ENCODE assay signal across 21 cellular contexts in the genomic region with DNA sequence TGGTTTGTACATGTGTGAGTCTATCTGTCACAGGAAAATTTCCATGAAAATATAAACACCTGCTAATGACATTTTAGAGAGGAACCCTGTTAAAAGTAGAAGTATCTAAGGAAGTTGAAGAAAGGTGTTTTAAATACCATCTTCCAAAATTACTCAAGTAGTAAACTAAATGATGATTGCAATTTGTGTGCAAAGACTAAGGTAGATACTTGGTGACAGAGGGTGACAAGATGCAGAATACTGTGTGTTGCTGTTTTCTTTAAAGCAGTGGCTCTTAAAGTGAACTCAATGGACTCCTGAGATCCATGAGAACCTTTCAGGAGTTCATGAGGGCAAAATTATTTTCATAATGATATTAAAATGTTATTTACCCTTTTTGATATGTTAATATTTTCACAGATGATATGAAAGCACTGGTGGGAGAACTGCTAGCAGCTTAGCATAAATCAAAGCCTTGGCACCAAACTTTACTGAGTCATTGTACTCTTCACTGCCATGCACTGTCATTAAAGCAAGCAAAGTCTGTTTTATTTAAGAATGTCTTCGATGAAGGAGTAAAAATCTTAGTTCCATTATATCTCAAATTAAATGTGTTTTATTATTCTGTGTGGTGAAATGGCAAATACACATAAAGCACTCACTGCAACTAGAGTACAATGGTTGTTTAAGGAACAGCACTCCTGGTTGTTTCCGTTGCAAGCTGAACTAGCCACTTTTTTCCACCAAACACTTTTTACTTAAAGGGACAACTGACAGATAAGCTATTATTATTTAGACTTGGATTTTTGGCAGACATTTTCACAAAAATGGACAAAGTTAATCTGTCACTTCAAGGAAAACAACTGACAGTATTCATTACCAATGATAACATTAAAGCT.
"Had no signal": no experiment of that assay in that cellular context is flagged by ENCODE, and none has a peak within 500 bp of the region (broad histone marks: within the 10 kb centered on the region; RNA-seq: fewer than 3 reads in every experiment).

No MANE protein-coding gene starts in this region.

- FAIRE-seq: pancreas had no signal

- H3K27ac ChIP-seq: ascending aorta, breast epithelium, colonic mucosa, foreskin keratinocyte, lower lobe of right lung, pancreas, stomach, uterus had no signal

- H3K4me3 ChIP-seq: ascending aorta, breast epithelium, colonic mucosa, lower lobe of right lung, mucosa of descending colon, pancreas, stomach, uterus had no signal

- H3K9me3 ChIP-seq: ascending aorta, breast epithelium, colonic mucosa, lower lobe of right lung, mucosa of descending colon, pancreas, stomach, uterus had no signal

- H3K36me3 ChIP-seq: ascending aorta, breast epithelium, colonic mucosa, lower lobe of right lung, pancreas, stomach, uterus had no signal

- DNase-seq: activated CD4-positive, alpha-beta memory T cell treated with anti-CD3 and anti-CD28 coated beads, Interleukin-2, amount 10 ng/mL, durations not matched to agents 7 days and 5 days; activated CD4-positive, alpha-beta T cell treated with anti-CD3 and anti-CD28 coated beads for 48 hours; activated CD4-positive, CD25-positive, alpha-beta regulatory T cell; colonic mucosa; foreskin keratinocyte; lower lobe of right lung; mesendoderm; mucosa of descending colon; nephron progenitor cell; pancreas; right cardiac atrium; stimulated activated CD4-positive, alpha-beta T cell treated with anti-CD3 and anti-CD28 coated beads, Interleukin-12 subunit alpha, Interleukin-12 subunit beta, amount 100 ng/mL, for 4 hours; stimulated activated CD4-positive, alpha-beta T cell treated with anti-CD3 and anti-CD28 coated beads, Interleukin-4, amount 100 ng/mL, for 4 hours; stomach; trophoblast cell; uterus had no signal

- H3K4me1 Mint-ChIP-seq: activated CD4-positive, alpha-beta memory T cell treated with anti-CD3 and anti-CD28 coated beads, Interleukin-2, amount 10 ng/mL, durations not matched to agents 7 days and 5 days had no signal

- H3K4me3 Mint-ChIP-seq: activated CD4-positive, alpha-beta memory T cell treated with anti-CD3 and anti-CD28 coated beads, Interleukin-2, amount 10 ng/mL, durations not matched to agents 7 days and 5 days; nephron progenitor cell; T-helper 1 cell treated with Interleukin-12 subunit alpha and Interleukin-12 subunit beta and Interleukin-4 antibody, amounts not matched to agents 30 μg/mL and 1 μg/mL, for 36 hours had no signal

- H3K27me3 ChIP-seq: ascending aorta, breast epithelium, colonic mucosa, foreskin keratinocyte, pancreas, stomach, uterus had no signal

- H3K27me3 Mint-ChIP-seq: activated CD4-positive, alpha-beta memory T cell treated with anti-CD3 and anti-CD28 coated beads, Interleukin-2, amount 10 ng/mL, durations not matched to agents 7 days and 5 days had no signal

- ATAC-seq: activated naive CD4-positive, alpha-beta T cell treated with anti-CD3 and anti-CD28 coated beads, Interleukin-2, amount 50 U/mL, for 72 hours; foreskin keratinocyte; left lobe of liver; lower lobe of right lung; mucosa of descending colon; pancreas; right cardiac atrium had no signal

- H3K27ac Mint-ChIP-seq: activated CD4-positive, alpha-beta memory T cell treated with anti-CD3 and anti-CD28 coated beads, Interleukin-2, amount 10 ng/mL, durations not matched to agents 7 days and 5 days; activated naive CD4-positive, alpha-beta T cell treated with anti-CD3 and anti-CD28 coated beads, Interleukin-2, amount 50 U/mL, for 72 hours; nephron progenitor cell; T-helper 1 cell treated with Interleukin-12 subunit alpha and Interleukin-12 subunit beta and Interleukin-4 antibody, amounts not matched to agents 30 μg/mL and 1 μg/mL, for 36 hours had no signal

- H3K9me3 Mint-ChIP-seq: activated CD4-positive, alpha-beta memory T cell treated with anti-CD3 and anti-CD28 coated beads, Interleukin-2, amount 10 ng/mL, durations not matched to agents 7 days and 5 days; nephron progenitor cell; T-helper 1 cell treated with Interleukin-12 subunit alpha and Interleukin-12 subunit beta and Interleukin-4 antibody, amounts not matched to agents 30 μg/mL and 1 μg/mL, for 36 hours had no signal

- H3K4me1 ChIP-seq: ascending aorta, breast epithelium, colonic mucosa, foreskin keratinocyte, lower lobe of right lung, pancreas, stomach, uterus had no signal

- H3K36me3 Mint-ChIP-seq: activated naive CD4-positive, alpha-beta T cell treated with anti-CD3 and anti-CD28 coated beads, Interleukin-2, amount 50 U/mL, for 72 hours had no signal
